Comparison of ENCODE assay signal across 17 cellular contexts in genomic region chr20:41359541-41360011, GRCh38. TPM values are rescaled to one million over a fixed set of nuclear protein-coding genes. Genes with fewer than 3 reads are reported as not detected.
"Had no signal": no experiment of that assay in that cellular context is flagged by ENCODE, and none has a peak within 500 bp of the region (broad histone marks: within the 10 kb centered on the region; RNA-seq: fewer than 3 reads in every experiment).

No MANE protein-coding gene starts in this region.

- H3K4me2 ChIP-seq: smooth muscle cell had no signal

- H3K4me1 ChIP-seq: upper lobe of left lung had no signal

- H3K27ac ChIP-seq: cardiac muscle cell, parathyroid adenoma, upper lobe of left lung had no signal

- ATAC-seq: activated CD8-positive, alpha-beta memory T cell treated with anti-CD3 and anti-CD28 coated beads, Interleukin-2, amount 10 ng/mL, durations not matched to agents 7 days and 5 days had no signal

- H3K9ac ChIP-seq: parathyroid adenoma had no signal

- H3K9me3 ChIP-seq: esophagus squamous epithelium, upper lobe of left lung had no signal

- DNase-seq: activated CD4-positive, alpha-beta T cell treated with anti-CD3 and anti-CD28 coated beads, Interleukin-2, amount 50 U/mL, for 48 hours; activated CD8-positive, alpha-beta memory T cell treated with anti-CD3 and anti-CD28 coated beads, Interleukin-2, amount 10 ng/mL, durations not matched to agents 7 days and 5 days; activated naive CD4-positive, alpha-beta T cell treated with anti-CD3 and anti-CD28 coated beads for 36 hours; activated T-cell treated with anti-CD3 and anti-CD28 coated beads, Interleukin-2, amount 50 U/mL, for 1 hour; effector CD4-positive, alpha-beta T cell; esophagus squamous epithelium; naive B cell; stimulated activated CD4-positive, alpha-beta T cell treated with anti-CD3 and anti-CD28 coated beads, Interleukin-4, amount 100 ng/mL, for 4 hours; stimulated activated CD8-positive, alpha-beta memory T cell treated with anti-CD3 and anti-CD28 coated beads, Interleukin-4, amount 100 ng/mL, for 48 hours; stimulated activated naive CD4-positive, alpha-beta T cell treated with Interleukin-2 at 50 U/mL for 16 hours; upper lobe of left lung had no signal

- H2AFZ ChIP-seq: parathyroid adenoma had no signal

- H3K4me3 ChIP-seq: cardiac muscle cell, esophagus squamous epithelium, lung, smooth muscle cell, upper lobe of left lung had no signal

- H3K79me2 ChIP-seq: parathyroid adenoma had no signal

- H3K36me3 ChIP-seq: cardiac muscle cell had no signal

RNA-seq across cellular contexts. Expression of gene EMILIN3, which starts 7.0 kb away (rescaled TPM):
- total RNA-seq: activated CD8-positive, alpha-beta memory T cell treated with anti-CD3 and anti-CD28 coated beads, Interleukin-2, amount 10 ng/mL, durations not matched to agents 7 days and 5 days; activated naive CD4-positive, alpha-beta T cell treated with anti-CD3 and anti-CD28 coated beads for 36 hours; activated T-helper 2 cell treated with anti-CD3 and anti-CD28 coated beads, Interferon-gamma antibody, Interleukin-2, Interleukin-4, amounts not matched to agents 10 μg/mL and 5 μg/mL and 100 μg/mL, durations not matched to agents 14 hours and 24 hours and 36 hours; fibroblast of villous mesenchyme had no signal
